In the genomic region with DNA sequence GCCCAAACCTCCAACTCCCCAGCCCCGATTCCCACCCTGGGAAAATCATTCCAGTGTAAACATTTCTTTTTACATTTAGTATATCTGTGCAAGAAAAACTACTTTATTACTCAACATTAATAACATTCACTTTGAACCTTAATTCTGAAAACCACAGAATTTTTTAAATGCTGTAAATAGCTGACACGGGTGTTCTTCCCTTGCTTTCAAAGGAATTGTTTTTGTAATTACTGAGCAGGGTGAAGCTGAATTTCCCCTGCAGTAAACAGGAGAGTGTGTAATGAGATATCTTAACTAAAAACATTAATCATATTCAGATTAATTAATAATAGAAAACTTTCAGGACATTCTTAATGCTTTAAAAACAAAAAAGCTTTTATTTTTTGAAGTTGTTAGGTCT, we compare ENCODE assay signal across 13 cellular contexts.
A peak's percentile ranks its signal among the peaks of the same experiment; 100 is the strongest.
DNase-seq lines count a peak whose midpoint lies in the region; ATAC-seq and TF ChIP-seq lines count a peak whose summit lies in the region.
"Had no signal": no experiment of that assay in that cellular context is flagged by ENCODE, and none has a peak within 500 bp of the region (broad histone marks: within the 10 kb centered on the region; RNA-seq: fewer than 3 reads in every experiment).

No MANE protein-coding gene starts in this region.

- H3K4me3 ChIP-seq in adipocyte (ENCODE audit: low read length) (peak overlapping the region; percentile 67), iPS-18a (ENCODE audit: low read length) (peak overlapping the region; percentile 25), psoas muscle (peak overlapping the region; percentile 45)
- H3K4me3 ChIP-seq: BLaER1, PC-9 had no signal

- H3K36me3 ChIP-seq in adipocyte (ENCODE audit: control insufficient read depth, insufficient read depth, low read length, severe bottlenecking), result no peaks in the 10 kb centered on the region
- H3K36me3 ChIP-seq in iPS-18a (ENCODE audit: control insufficient read depth, low read depth, low read length), result no peaks in the 10 kb centered on the region
- no peaks in the 10 kb centered on the region for H3K36me3 ChIP-seq in psoas muscle (ENCODE audit: insufficient read depth in 1 of 2, low read depth in 1 of 2)
- H3K36me3 ChIP-seq: BLaER1, heart right ventricle had no signal

- TF ChIP-seq CTCF in psoas muscle (IDR thresholded peaks at IDR 0.05), result no peak

- no peaks in the 10 kb centered on the region for H3K27me3 ChIP-seq in adipocyte (replicated peaks; ENCODE audit: control insufficient read depth, insufficient read depth, low read length)
- H3K27me3 ChIP-seq in iPS-18a (ENCODE audit: control insufficient read depth, insufficient read depth, low read length), result no peaks in the 10 kb centered on the region
- H3K27me3 ChIP-seq in psoas muscle (ENCODE audit: insufficient read depth in 3 of 3, low read length in 2 of 3), result no peaks in the 10 kb centered on the region
- H3K27me3 ChIP-seq: BLaER1, heart right ventricle had no signal

- DNase-seq in EL (peak; percentile 6), adipocyte (ENCODE audit: low read depth) (peak; percentile 20), psoas muscle (no peak), germinal center (ENCODE audit: low spot score) (no peak), HK-2 (ENCODE audit: unreplicated experiment) (no peak), mesenteric fat pad (ENCODE audit: low spot score) (no peak)
- DNase-seq in stimulated activated CD4-positive, alpha-beta T cell treated with anti-CD3 and anti-CD28 coated beads, Interleukin-4, amount 100 ng/mL, for 1 hour, result no peak
- DNase-seq: activated CD8-positive, alpha-beta memory T cell treated with anti-CD3 and anti-CD28 coated beads, Interleukin-2, amount 50 U/mL, for 4 hours; heart right ventricle; NCI-H187; PC-9 had no signal

- no peak for ATAC-seq in psoas muscle

- peaks cover 34% of the 10 kb centered on the region for H3K4me1 ChIP-seq in adipocyte (ENCODE audit: control insufficient read depth, insufficient read depth, low read length)
- peaks cover 52% of the 10 kb centered on the region for H3K4me1 ChIP-seq in iPS-18a (ENCODE audit: control insufficient read depth, low read depth, low read length)
- peaks cover 23% of the 10 kb centered on the region for H3K4me1 ChIP-seq in psoas muscle

- intact Hi-C loops in psoas muscle (cut with DNase I), result no loop called here

- peak overlapping the region; percentile 67 for H3K27ac ChIP-seq in iPS-18a (ENCODE audit: low read length)
- H3K27ac ChIP-seq in psoas muscle, result peak overlapping the region; percentile 71
- H3K27ac ChIP-seq: BLaER1, PC-9 had no signal

- H3K9ac ChIP-seq in adipocyte (ENCODE audit: low read length), result peak overlapping the region; percentile 71
- H3K9ac ChIP-seq in iPS-18a (ENCODE audit: low read length), result peak overlapping the region; percentile 38
- H3K9ac ChIP-seq: BLaER1 had no signal

- no peaks in the 10 kb centered on the region for H3K9me3 ChIP-seq in adipocyte (ENCODE audit: control insufficient read depth, low read length)
- H3K9me3 ChIP-seq in iPS-18a (ENCODE audit: control insufficient read depth, low read depth, low read length), result no peaks in the 10 kb centered on the region
- H3K9me3 ChIP-seq in psoas muscle, result no peaks in the 10 kb centered on the region
- H3K9me3 ChIP-seq: BLaER1, heart right ventricle had no signal

- 38 to 42% (median 41%) methylated on average over 2 of the region's 2 CpGs for WGBS in psoas muscle, 3 donors

Comparison
In these comparisons a context has a peak if more than half of its experiments do, and no peak if none do; other contexts are left out.
1. DNase-seq: peak in EL (single experiment) and adipocyte (single experiment); none in psoas muscle (0 of 2), germinal center (single experiment), stimulated activated CD4-positive, alpha-beta T cell treated with anti-CD3 and anti-CD28 coated beads, Interleukin-4, amount 100 ng/mL, for 1 hour (single experiment), HK-2 (single experiment) and mesenteric fat pad (single experiment).
2. Peak in every context shown above with its lines, with median percentiles within 50 percentile points of each other: H3K4me3 ChIP-seq.